Comparison of ENCODE assay signal across 6 cellular contexts in genomic region chr19:35716735-35716984, GRCh38. TPM values are rescaled to one million over a fixed set of nuclear protein-coding genes. Genes with fewer than 3 reads are reported as not detected.
DNase-seq lines count a peak whose midpoint lies in the region; ATAC-seq and TF ChIP-seq lines count a peak whose summit lies in the region.

No MANE protein-coding gene starts in this region.

- H3K4me2 ChIP-seq in HCT116 (ENCODE audit: low read length): peak overlapping the region; percentile 81

- RAD21 ChIA-PET in HCT116 (lab: Charles Lee; ENCODE audit: low non-redundant PET in 1 of 2, low total read pairs in 2 of 2, uncharacterized antibody in 2 of 2, unreplicated experiment in 2 of 2): no interaction called here

- no peak for TF ChIP-seq RAD21 in HCT116 (IDR thresholded peaks at IDR 0.05; ENCODE audit: low read depth)

- H3K27me3 ChIP-seq in HCT116 (ENCODE audit: insufficient read depth, low read length): no peaks in the 10 kb centered on the region
- no peaks in the 10 kb centered on the region for H3K27me3 ChIP-seq in naive thymus-derived CD4-positive, alpha-beta T cell (ENCODE audit: control insufficient read depth in 2 of 2, insufficient read depth in 2 of 2, low read length in 2 of 2)

- H3K27me3 Mint-ChIP-seq in naive thymus-derived CD4-positive, alpha-beta T cell: no peaks in the 10 kb centered on the region

- TF ChIP-seq POLR2A in HCT116 (IDR thresholded peaks at IDR 0.05; ENCODE audit: borderline replicate concordance, extremely low read depth, insufficient read depth, insufficient read length): no peak

- peak overlapping the region; percentile 88 to 99 (median 96) for H3K4me3 Mint-ChIP-seq in naive thymus-derived CD4-positive, alpha-beta T cell

- H3K4me1 ChIP-seq in HCT116 (ENCODE audit: control insufficient read depth in 1 of 2, insufficient read depth in 2 of 2, low read length in 2 of 2): peaks cover 16 to 31% of the 10 kb centered on the region in 2 experiments
- H3K4me1 ChIP-seq in naive thymus-derived CD4-positive, alpha-beta T cell (ENCODE audit: control insufficient read depth in 2 of 2, insufficient read depth in 2 of 2, low read length in 2 of 2): peaks cover 37 to 54% of the 10 kb centered on the region in 2 donors

- peaks cover 40 to 63% (median 57%) of the 10 kb centered on the region in 7 donors for H3K4me1 Mint-ChIP-seq in naive thymus-derived CD4-positive, alpha-beta T cell

- intact Hi-C loops in HCT116 (cut with micrococcal nuclease): loop anchor here (1.0 to 10.0 kb wide), 3 partner anchors 22 to 362 kb away; partner anchors contain the start of gene FFAR3
- intact Hi-C loops in naive thymus-derived CD4-positive, alpha-beta T cell (cut with micrococcal nuclease): loop anchor here (2.0 to 5.0 kb wide), 4 partner anchors 89 to 364 kb away; partner anchors contain the start of genes ALKBH6 (in 1 of the 2) and RBM42 (in 1 of the 2)

- H3K27ac ChIP-seq in HCT116 (ENCODE audit: low read depth, low read length): peak overlapping the region; percentile 85
- H3K27ac ChIP-seq in naive thymus-derived CD4-positive, alpha-beta T cell (ENCODE audit: low read depth, low read length): peak overlapping the region; percentile 80

- peak overlapping the region; percentile 22 to 98 (median 92) for H3K27ac Mint-ChIP-seq in naive thymus-derived CD4-positive, alpha-beta T cell

- in situ Hi-C loops in astrocyte of the cerebellum (cut with HindIII; ENCODE audit: low sequenced_read_pairs): no loop called here
- in situ Hi-C loops in ACHN (cut with HindIII; ENCODE audit: low pct_ligation_motif_present, low pct_unique_long_range_greater_than_20kb, low sequenced_read_pairs): no loop called here

- peak overlapping the region; percentile 91 for H3K9ac ChIP-seq in HCT116 (ENCODE audit: low read length)

- H3K9me3 ChIP-seq in HCT116 (ENCODE audit: control insufficient read depth in 1 of 2, insufficient read depth in 1 of 2, low read depth in 1 of 2, low read length in 2 of 2): no peaks in the 10 kb centered on the region
- no peaks in the 10 kb centered on the region for H3K9me3 ChIP-seq in naive thymus-derived CD4-positive, alpha-beta T cell (ENCODE audit: control insufficient read depth in 2 of 3, low read length in 3 of 3)

- H3K4me3 ChIP-seq in AG09309 (ENCODE audit: control insufficient read depth, low read depth, low read length) (peak overlapping the region; percentile 94), HCT116 (replicated peaks in 1 of 2; ENCODE audit: low read depth in 1 of 2, low read length in 2 of 2) (peak overlapping the region; percentile 89 to 94), astrocyte of the cerebellum (ENCODE audit: low read depth, low read length) (peak overlapping the region; percentile 70)
- H3K4me3 ChIP-seq in naive thymus-derived CD4-positive, alpha-beta T cell (ENCODE audit: low read length): peak overlapping the region; percentile 84

- H3K9me2 ChIP-seq in HCT116 (ENCODE audit: insufficient read depth): no peaks in the 10 kb centered on the region

- DNase-seq in AG09309 (ENCODE audit: low read depth): no peak
- no peak for DNase-seq in HCT116 (ENCODE audit: low read depth, low spot score)
- peak; percentile 2 for DNase-seq in astrocyte of the cerebellum (ENCODE audit: low read depth)
- no peak for DNase-seq in naive thymus-derived CD4-positive, alpha-beta T cell
- no peak for DNase-seq in ACHN
- no peak for DNase-seq in GM10266 (ENCODE audit: extremely low spot score)

- CTCF ChIA-PET in HCT116 (lab: Charles Lee): no interaction called here
- CTCF ChIA-PET in naive thymus-derived CD4-positive, alpha-beta T cell (lab: Charles Lee): no interaction called here

- no TSS peak for BruUV-seq in HCT116 (replicated peaks; lab: Mats Ljungman, UMichigan)

- peaks cover 38% of the 10 kb centered on the region for H3K79me2 ChIP-seq in HCT116 (ENCODE audit: insufficient read depth, low read length)

- H2AFZ ChIP-seq in HCT116 (ENCODE audit: low read depth, low read length, poor library complexity, severe bottlenecking): peak overlapping the region; percentile 28

- peak; percentile 48; the same call in 1 of the 2 replicates for ATAC-seq in HCT116
- no peak for ATAC-seq in naive thymus-derived CD4-positive, alpha-beta T cell

- peaks cover 0 to 13% (median 3%) of the 10 kb centered on the region in 5 donors for H3K36me3 Mint-ChIP-seq in naive thymus-derived CD4-positive, alpha-beta T cell

- no peak for TF ChIP-seq CTCF in AG09309 (IDR thresholded peaks at IDR 0.05; ENCODE audit: control insufficient read depth, insufficient read depth, low read depth, low read length, missing control alignments)
- no peak for TF ChIP-seq CTCF in HCT116 (IDR thresholded peaks at IDR 0.05 in 2 of 3, conservative IDR thresholded peaks at IDR 0.05 in 1 of 3; ENCODE audit: borderline replicate concordance in 1 of 3, insufficient read depth in 1 of 3, low read depth in 2 of 3, low read length in 2 of 3)
- TF ChIP-seq CTCF in astrocyte of the cerebellum (IDR thresholded peaks at IDR 0.05; ENCODE audit: low read depth, low read length, missing control alignments): no peak
- no peak for TF ChIP-seq CTCF in GM10266 (IDR thresholded peaks at IDR 0.05; ENCODE audit: control insufficient read depth, insufficient read depth, low read depth, missing control alignments)

- H4K20me1 ChIP-seq in HCT116 (ENCODE audit: insufficient read depth): no peaks in the 10 kb centered on the region

- POLR2A ChIA-PET in HCT116 (lab: Charles Lee): no interaction called here
- POLR2A ChIA-PET in naive thymus-derived CD4-positive, alpha-beta T cell (lab: Charles Lee): no interaction called here

- peaks cover 8 to 15% of the 10 kb centered on the region in 2 experiments; a peak in 3 of 4 replicates for H3K36me3 ChIP-seq in HCT116 (ENCODE audit: control insufficient read depth in 1 of 2, insufficient read depth in 2 of 2, low read length in 2 of 2)
- H3K36me3 ChIP-seq in naive thymus-derived CD4-positive, alpha-beta T cell (ENCODE audit: control insufficient read depth in 2 of 3, insufficient read depth in 3 of 3, low read length in 3 of 3): peaks cover 0 to 18% (median 0%) of the 10 kb centered on the region in 3 experiments

- H3K9me3 Mint-ChIP-seq in naive thymus-derived CD4-positive, alpha-beta T cell: no peaks in the 10 kb centered on the region

TF ChIP-seq in HCT116, 20 proteins besides CTCF, POLR2A, EP300 and RAD21:
- peak; percentile 77 for TF ChIP-seq ZFX (IDR thresholded peaks at IDR 0.05)
- TF ChIP-seq ELF1 (IDR thresholded peaks at IDR 0.05; ENCODE audit: borderline replicate concordance, low read depth): no peak

RNA-seq across cellular contexts. Expression of gene KMT2B, which starts 1.1 kb away (rescaled TPM):
- 29.9 TPM for total RNA-seq in HCT116 (2021; ENCODE audit: unreplicated experiment)
- 33.4 and 34.0 TPM in 2 replicates for polyA plus RNA-seq in HCT116 (2012)
- 10 to 100 TPM; 64.2 to 79.8 (median 77.3) TPM for total RNA-seq in naive thymus-derived CD4-positive, alpha-beta T cell
- 1 to 10 TPM in 1 of 2 donors, under 1 TPM in 1; 0.60 to 3.2 TPM for polyA plus RNA-seq in naive thymus-derived CD4-positive, alpha-beta T cell

RNA-seq across cellular contexts. Expression of gene ZBTB32, which starts 12.3 kb away (rescaled TPM):
- not detected for total RNA-seq in HCT116 (2021; ENCODE audit: unreplicated experiment)
- 0.18 and 0.57 TPM in 2 replicates for polyA plus RNA-seq in HCT116 (2012)
- total RNA-seq in naive thymus-derived CD4-positive, alpha-beta T cell: 10 to 100 TPM in 1 of 5 experiments, 1 to 10 TPM in 1, under 1 TPM in 2, not detected in 1; 0.35 to 41.6 (median 1.0) TPM
- polyA plus RNA-seq in naive thymus-derived CD4-positive, alpha-beta T cell: not detected

RNA-seq across cellular contexts. Expression of gene IGFLR1, which starts 25.6 kb away (rescaled TPM):
- total RNA-seq in HCT116 (2021; ENCODE audit: unreplicated experiment): 8.3 TPM
- polyA plus RNA-seq in HCT116 (2012): 4.7 and 5.8 TPM in 2 replicates
- total RNA-seq in naive thymus-derived CD4-positive, alpha-beta T cell: 100 to 1,000 TPM in 2 of 5 experiments, 10 to 100 TPM in 3; 61.4 to 113 (median 62.8) TPM
- 100 to 1,000 TPM in 1 of 2 donors, 10 to 100 TPM in 1; 99.5 to 107 TPM for polyA plus RNA-seq in naive thymus-derived CD4-positive, alpha-beta T cell

RNA-seq across cellular contexts. Expression of gene U2AF1L4, which starts 28.6 kb away (rescaled TPM):
- 15.6 TPM for total RNA-seq in HCT116 (2021; ENCODE audit: unreplicated experiment)
- polyA plus RNA-seq in HCT116 (2012): 23.1 and 23.5 TPM in 2 replicates
- 10 to 100 TPM; 33.7 to 86.8 (median 68.6) TPM for total RNA-seq in naive thymus-derived CD4-positive, alpha-beta T cell
- polyA plus RNA-seq in naive thymus-derived CD4-positive, alpha-beta T cell: 10 to 100 TPM; 75.7 to 89.7 TPM

RNA-seq across cellular contexts. Expression of gene PSENEN, which starts 28.8 kb away (rescaled TPM):
- total RNA-seq in HCT116 (2021; ENCODE audit: unreplicated experiment): 55.3 TPM
- 45.3 and 59.7 TPM in 2 replicates for polyA plus RNA-seq in HCT116 (2012)
- 10 to 100 TPM; 20.4 to 50.9 (median 26.3) TPM for total RNA-seq in naive thymus-derived CD4-positive, alpha-beta T cell
- polyA plus RNA-seq in naive thymus-derived CD4-positive, alpha-beta T cell: 10 to 100 TPM; 49.0 to 79.1 TPM
